In the genomic region with DNA sequence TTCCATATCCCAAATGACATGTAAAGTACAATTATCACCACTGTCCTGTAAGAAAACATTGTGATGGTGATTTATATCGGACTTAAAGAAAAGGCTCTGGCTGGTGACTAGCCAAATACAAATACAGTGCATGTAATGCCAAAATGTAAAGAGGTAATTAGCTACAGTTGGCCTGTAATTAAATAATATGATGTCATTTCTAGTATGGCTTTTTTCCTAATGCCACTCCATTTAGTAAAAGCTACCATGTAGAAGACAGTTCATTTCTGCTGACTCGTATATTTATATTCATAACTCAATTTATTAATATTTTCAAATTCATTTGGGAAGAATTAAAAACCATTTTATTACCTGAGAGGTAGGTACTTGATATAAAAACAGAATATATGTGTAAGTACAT, we compare ENCODE assay signal across 22 cellular contexts.
"Had no signal": no experiment of that assay in that cellular context is flagged by ENCODE, and none has a peak within 500 bp of the region (broad histone marks: within the 10 kb centered on the region; RNA-seq: fewer than 3 reads in every experiment).

No MANE protein-coding gene starts in this region.

- H3K9me3 ChIP-seq: heart left ventricle, neutrophil, upper lobe of left lung, vagina had no signal

- DNase-seq: activated B cell treated with CpG ODN at 0.5 μM for 24 hours; activated CD8-positive, alpha-beta memory T cell treated with anti-CD3 and anti-CD28 coated beads, Interleukin-2, amount 10 ng/mL, durations not matched to agents 7 days and 5 days; activated CD8-positive, alpha-beta T cell treated with anti-CD3 and anti-CD28 coated beads, Interleukin-2, amount 10 ng/mL, durations not matched to agents 7 days and 5 days; activated naive CD8-positive, alpha-beta T cell treated with anti-CD3 and anti-CD28 coated beads, Interleukin-2, amount 50 U/mL, for 24 hours; activated T-cell treated with anti-CD3 and anti-CD28 coated beads, Interleukin-2, amount 50 U/mL, for 48 hours; amygdala; caudate nucleus; endodermal cell; foreskin keratinocyte; heart left ventricle; hypothalamus; immature natural killer cell; naive B cell; nephron progenitor cell; stimulated activated CD4-positive, alpha-beta T cell treated with anti-CD3 and anti-CD28 coated beads, Interleukin-4, amount 100 ng/mL, for 24 hours; upper lobe of left lung had no signal

- H3K27ac ChIP-seq: foreskin keratinocyte, heart left ventricle, neutrophil, skin epidermis, upper lobe of left lung, vagina had no signal

- H3K36me3 ChIP-seq: heart left ventricle, neutrophil, upper lobe of left lung, vagina had no signal

- ATAC-seq: activated CD8-positive, alpha-beta memory T cell treated with anti-CD3 and anti-CD28 coated beads, Interleukin-2, amount 10 ng/mL, durations not matched to agents 7 days and 5 days; activated CD8-positive, alpha-beta T cell treated with anti-CD3 and anti-CD28 coated beads, Interleukin-2, amount 10 ng/mL, durations not matched to agents 7 days and 5 days; activated naive CD8-positive, alpha-beta T cell treated with anti-CD3 and anti-CD28 coated beads, Interleukin-2, amount 50 U/mL, for 24 hours; esophagus mucosa; foreskin keratinocyte; heart left ventricle; sciatic nerve; stimulated activated effector memory CD8-positive, alpha-beta T cell treated with anti-CD3 and anti-CD28 coated beads, Interleukin-12 subunit alpha, Interleukin-12 subunit beta, amount 100 ng/mL, for 72 hours had no signal

- H3K4me1 ChIP-seq: foreskin keratinocyte, heart left ventricle, upper lobe of left lung, vagina had no signal

- H3K4me3 ChIP-seq: heart left ventricle, skin epidermis, upper lobe of left lung, vagina had no signal

- H3K27me3 ChIP-seq: foreskin keratinocyte, heart left ventricle, neutrophil, upper lobe of left lung, vagina had no signal
